1 cellular context compared by ENCODE assay signal in the genomic region with DNA sequence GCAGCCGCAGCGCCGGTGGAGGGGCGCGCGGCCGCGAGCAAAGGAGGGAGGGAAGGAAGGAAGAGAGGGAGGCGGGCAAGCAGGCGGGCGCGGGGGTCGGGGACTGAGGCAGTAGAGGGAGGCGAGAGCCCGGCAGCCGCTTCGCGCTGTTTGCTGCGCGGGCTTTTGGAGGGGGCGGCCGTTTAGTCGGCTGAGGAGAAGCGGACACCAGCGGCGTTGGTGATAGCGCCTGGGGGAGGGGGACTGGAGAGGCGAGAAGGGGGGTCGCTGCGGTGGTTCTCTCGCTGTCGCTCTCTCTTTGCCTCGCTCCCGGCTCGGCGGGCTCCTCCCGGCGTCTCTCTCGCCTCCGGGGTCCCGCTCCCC.
A peak's percentile ranks its signal among the peaks of the same experiment; 100 is the strongest.
TF ChIP-seq lines count a peak whose summit lies in the region.

Gene HS2ST1 (plus strand): TSS at position 1 of the 363 bp plus-strand sequence.

TF ChIP-seq in HepG2, 621 proteins besides CTCF, POLR2A, EP300 and RAD21 (continued from another document and continues in another):
- TF ChIP-seq ARID5B (CRISPR knock-in tag; IDR thresholded peaks at IDR 0.05) (no peak), ZNF891 (CRISPR knock-in tag; IDR thresholded peaks at IDR 0.05) (no peak), CBX2 (IDR thresholded peaks at IDR 0.05; ENCODE audit: low read depth, low read length) (no peak), CBX2 (CRISPR knock-in tag; IDR thresholded peaks at IDR 0.05; ENCODE audit: low read depth) (no peak), MNT (IDR thresholded peaks at IDR 0.05) (no peak), ZNF510 (CRISPR knock-in tag; IDR thresholded peaks at IDR 0.05; ENCODE audit: low read depth) (no peak), ZNF768 (CRISPR knock-in tag; IDR thresholded peaks at IDR 0.05) (0 out of 2 replicates have a peak, but pooled peaks have one; percentile 8), TBX3 (IDR thresholded peaks at IDR 0.05; ENCODE audit: borderline replicate concordance) (no peak), NONO (IDR thresholded peaks at IDR 0.05) (no peak), NONO (CRISPR knock-in tag; conservative IDR thresholded peaks at IDR 0.05) (0 out of 2 replicates have a peak, but pooled peaks have one; percentile 7), SIX1 (CRISPR knock-in tag; IDR thresholded peaks at IDR 0.05; ENCODE audit: borderline replicate concordance) (no peak), ARID2 (CRISPR knock-in tag; IDR thresholded peaks at IDR 0.05; ENCODE audit: borderline replicate concordance) (no peak), JUN (CRISPR knock-in tag; IDR thresholded peaks at IDR 0.05) (no peak), SSRP1 (CRISPR knock-in tag; IDR thresholded peaks at IDR 0.05) (no peak), FOXP1 (IDR thresholded peaks at IDR 0.05) (no peak), FOXP1 (CRISPR knock-in tag; IDR thresholded peaks at IDR 0.05) (no peak), ISX (CRISPR knock-in tag; conservative IDR thresholded peaks at IDR 0.05) (no peak), NFE2 (CRISPR knock-in tag; IDR thresholded peaks at IDR 0.05) (no peak), SP1 (IDR thresholded peaks at IDR 0.05) (no peak), SP1 (CRISPR knock-in tag; IDR thresholded peaks at IDR 0.05) (0 out of 2 replicates have a peak, but pooled peaks have one; percentile 2), ELF1 (CRISPR knock-in tag; IDR thresholded peaks at IDR 0.05) (no peak), AKNA (CRISPR knock-in tag; IDR thresholded peaks at IDR 0.05; ENCODE audit: borderline replicate concordance) (no peak), NCOA2 (CRISPR knock-in tag; IDR thresholded peaks at IDR 0.05) (no peak), ZNF660 (CRISPR knock-in tag; IDR thresholded peaks at IDR 0.05; ENCODE audit: borderline replicate concordance, low read depth) (no peak), MAX (IDR thresholded peaks at IDR 0.05) (0 out of 2 replicates have a peak, but pooled peaks have one; percentile 1), ZNF343 (CRISPR knock-in tag; IDR thresholded peaks at IDR 0.05) (no peak), MTF2 (CRISPR knock-in tag; IDR thresholded peaks at IDR 0.05; ENCODE audit: borderline replicate concordance) (no peak), NFKBIZ (CRISPR knock-in tag; IDR thresholded peaks at IDR 0.05) (no peak), SP140L (CRISPR knock-in tag; IDR thresholded peaks at IDR 0.05; ENCODE audit: borderline replicate concordance) (no peak), MATR3 (CRISPR knock-in tag; IDR thresholded peaks at IDR 0.05) (no peak), MIXL1 (CRISPR knock-in tag; IDR thresholded peaks at IDR 0.05) (no peak), MAZ (IDR thresholded peaks at IDR 0.05; ENCODE audit: borderline replicate concordance, low read depth, low read length) (peak; percentile 54; the same call in 1 of the 2 replicates), MAZ (CRISPR knock-in tag; IDR thresholded peaks at IDR 0.05; ENCODE audit: low read depth) (no peak; the same call in 1 of the 2 replicates)
- TF ChIP-seq, protein P1, sequence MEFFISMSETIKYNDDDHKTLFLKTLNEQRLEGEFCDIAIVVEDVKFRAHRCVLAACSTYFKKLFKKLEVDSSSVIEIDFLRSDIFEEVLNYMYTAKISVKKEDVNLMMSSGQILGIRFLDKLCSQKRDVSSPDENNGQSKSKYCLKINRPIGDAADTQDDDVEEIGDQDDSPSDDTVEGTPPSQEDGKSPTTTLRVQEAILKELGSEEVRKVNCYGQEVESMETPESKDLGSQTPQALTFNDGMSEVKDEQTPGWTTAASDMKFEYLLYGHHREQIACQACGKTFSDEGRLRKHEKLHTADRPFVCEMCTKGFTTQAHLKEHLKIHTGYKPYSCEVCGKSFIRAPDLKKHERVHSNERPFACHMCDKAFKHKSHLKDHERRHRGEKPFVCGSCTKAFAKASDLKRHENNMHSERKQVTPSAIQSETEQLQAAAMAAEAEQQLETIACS (CRISPR knock-in tag; IDR thresholded peaks at IDR 0.05) = peak; percentile 79
- TF ChIP-seq, protein P2, sequence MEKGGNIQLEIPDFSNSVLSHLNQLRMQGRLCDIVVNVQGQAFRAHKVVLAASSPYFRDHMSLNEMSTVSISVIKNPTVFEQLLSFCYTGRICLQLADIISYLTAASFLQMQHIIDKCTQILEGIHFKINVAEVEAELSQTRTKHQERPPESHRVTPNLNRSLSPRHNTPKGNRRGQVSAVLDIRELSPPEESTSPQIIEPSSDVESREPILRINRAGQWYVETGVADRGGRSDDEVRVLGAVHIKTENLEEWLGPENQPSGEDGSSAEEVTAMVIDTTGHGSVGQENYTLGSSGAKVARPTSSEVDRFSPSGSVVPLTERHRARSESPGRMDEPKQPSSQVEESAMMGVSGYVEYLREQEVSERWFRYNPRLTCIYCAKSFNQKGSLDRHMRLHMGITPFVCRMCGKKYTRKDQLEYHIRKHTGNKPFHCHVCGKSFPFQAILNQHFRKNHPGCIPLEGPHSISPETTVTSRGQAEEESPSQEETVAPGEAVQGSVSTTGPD (CRISPR knock-in tag; IDR thresholded peaks at IDR 0.05) = no peak
- TF ChIP-seq, protein P3, sequence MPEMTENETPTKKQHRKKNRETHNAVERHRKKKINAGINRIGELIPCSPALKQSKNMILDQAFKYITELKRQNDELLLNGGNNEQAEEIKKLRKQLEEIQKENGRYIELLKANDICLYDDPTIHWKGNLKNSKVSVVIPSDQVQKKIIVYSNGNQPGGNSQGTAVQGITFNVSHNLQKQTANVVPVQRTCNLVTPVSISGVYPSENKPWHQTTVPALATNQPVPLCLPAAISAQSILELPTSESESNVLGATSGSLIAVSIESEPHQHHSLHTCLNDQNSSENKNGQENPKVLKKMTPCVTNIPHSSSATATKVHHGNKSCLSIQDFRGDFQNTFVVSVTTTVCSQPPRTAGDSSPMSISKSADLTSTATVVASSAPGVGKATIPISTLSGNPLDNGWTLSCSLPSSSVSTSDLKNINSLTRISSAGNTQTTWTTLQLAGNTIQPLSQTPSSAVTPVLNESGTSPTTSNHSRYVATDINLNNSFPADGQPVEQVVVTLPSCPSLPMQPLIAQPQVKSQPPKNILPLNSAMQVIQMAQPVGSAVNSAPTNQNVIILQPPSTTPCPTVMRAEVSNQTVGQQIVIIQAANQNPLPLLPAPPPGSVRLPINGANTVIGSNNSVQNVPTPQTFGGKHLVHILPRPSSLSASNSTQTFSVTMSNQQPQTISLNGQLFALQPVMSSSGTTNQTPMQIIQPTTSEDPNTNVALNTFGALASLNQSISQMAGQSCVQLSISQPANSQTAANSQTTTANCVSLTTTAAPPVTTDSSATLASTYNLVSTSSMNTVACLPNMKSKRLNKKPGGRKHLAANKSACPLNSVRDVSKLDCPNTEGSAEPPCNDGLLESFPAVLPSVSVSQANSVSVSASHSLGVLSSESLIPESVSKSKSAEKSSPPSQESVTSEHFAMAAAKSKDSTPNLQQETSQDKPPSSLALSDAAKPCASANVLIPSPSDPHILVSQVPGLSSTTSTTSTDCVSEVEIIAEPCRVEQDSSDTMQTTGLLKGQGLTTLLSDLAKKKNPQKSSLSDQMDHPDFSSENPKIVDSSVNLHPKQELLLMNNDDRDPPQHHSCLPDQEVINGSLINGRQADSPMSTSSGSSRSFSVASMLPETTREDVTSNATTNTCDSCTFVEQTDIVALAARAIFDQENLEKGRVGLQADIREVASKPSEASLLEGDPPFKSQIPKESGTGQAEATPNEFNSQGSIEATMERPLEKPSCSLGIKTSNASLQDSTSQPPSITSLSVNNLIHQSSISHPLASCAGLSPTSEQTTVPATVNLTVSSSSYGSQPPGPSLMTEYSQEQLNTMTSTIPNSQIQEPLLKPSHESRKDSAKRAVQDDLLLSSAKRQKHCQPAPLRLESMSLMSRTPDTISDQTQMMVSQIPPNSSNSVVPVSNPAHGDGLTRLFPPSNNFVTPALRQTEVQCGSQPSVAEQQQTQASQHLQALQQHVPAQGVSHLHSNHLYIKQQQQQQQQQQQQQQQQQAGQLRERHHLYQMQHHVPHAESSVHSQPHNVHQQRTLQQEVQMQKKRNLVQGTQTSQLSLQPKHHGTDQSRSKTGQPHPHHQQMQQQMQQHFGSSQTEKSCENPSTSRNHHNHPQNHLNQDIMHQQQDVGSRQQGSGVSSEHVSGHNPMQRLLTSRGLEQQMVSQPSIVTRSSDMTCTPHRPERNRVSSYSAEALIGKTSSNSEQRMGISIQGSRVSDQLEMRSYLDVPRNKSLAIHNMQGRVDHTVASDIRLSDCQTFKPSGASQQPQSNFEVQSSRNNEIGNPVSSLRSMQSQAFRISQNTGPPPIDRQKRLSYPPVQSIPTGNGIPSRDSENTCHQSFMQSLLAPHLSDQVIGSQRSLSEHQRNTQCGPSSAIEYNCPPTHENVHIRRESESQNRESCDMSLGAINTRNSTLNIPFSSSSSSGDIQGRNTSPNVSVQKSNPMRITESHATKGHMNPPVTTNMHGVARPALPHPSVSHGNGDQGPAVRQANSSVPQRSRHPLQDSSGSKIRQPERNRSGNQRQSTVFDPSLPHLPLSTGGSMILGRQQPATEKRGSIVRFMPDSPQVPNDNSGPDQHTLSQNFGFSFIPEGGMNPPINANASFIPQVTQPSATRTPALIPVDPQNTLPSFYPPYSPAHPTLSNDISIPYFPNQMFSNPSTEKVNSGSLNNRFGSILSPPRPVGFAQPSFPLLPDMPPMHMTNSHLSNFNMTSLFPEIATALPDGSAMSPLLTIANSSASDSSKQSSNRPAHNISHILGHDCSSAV (CRISPR knock-in tag; IDR thresholded peaks at IDR 0.05; ENCODE audit: borderline replicate concordance) = no peak
- TF ChIP-seq, protein P4, sequence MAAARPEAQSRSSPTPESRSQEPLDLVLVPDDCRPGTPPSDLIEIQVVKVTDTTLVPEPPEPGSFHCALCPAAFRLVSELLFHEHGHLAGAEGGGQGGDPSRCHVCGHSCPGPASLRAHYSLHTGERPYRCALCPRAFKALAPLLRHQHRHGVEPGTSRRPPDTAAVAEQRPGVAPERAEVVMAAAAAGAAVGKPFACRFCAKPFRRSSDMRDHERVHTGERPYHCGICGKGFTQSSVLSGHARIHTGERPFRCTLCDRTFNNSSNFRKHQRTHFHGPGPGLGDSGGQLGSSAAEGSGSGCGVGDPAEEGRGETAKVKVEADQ (CRISPR knock-in tag; IDR thresholded peaks at IDR 0.05; ENCODE audit: borderline replicate concordance) = no peak
